Comparison of ENCODE assay signal across 8 cellular contexts in the genomic region with DNA sequence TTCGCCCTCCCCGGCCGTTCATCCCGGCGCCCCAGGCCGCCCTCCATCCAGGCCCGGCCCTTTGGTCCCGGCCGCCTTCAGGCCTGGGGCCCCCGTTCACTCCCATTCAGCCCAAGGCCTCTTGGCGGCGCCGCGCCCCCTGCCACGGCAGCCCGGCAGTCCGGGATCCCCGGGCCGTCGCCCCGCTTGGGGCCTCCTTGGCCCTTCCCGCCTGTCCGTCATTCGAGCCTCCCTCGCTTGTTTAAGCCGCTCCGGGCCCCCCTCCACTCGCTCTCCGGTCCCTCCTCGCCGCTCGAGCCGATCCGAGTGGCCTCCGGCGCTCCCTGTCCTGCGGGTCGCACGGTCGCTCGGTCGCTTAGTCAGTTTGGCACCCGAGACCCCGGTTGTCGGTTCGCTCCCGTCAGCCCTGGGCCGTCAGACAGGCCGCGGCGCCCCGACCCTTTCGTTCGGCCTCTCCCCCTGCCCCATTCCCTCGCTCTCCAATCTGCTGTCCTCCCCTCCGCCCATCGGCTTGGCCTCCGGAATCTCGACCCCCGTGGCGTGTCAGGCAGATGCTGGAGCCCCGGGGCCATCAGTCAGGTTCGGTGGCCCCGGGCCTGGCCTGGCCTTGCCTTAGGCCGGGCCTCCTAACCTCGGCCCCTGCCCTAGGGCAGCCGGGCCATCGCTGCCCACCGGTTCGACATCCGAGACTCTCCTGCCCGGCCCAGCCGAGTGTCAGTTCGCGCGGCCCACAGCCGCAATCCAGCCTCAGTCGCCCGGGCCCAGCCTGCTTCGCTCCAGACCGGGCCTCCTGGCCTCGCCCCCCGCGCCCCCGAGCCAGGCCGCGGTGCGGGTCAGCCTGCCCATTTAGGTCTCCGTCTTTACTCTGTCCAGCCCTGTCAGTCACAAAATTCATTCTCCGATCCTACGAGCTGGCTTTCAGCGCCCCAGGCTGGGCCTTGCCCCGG. TPM values are rescaled to one million over a fixed set of nuclear protein-coding genes. Genes with fewer than 3 reads are reported as not detected.
A peak's percentile ranks its signal among the peaks of the same experiment; 100 is the strongest.
DNase-seq lines count a peak whose midpoint lies in the region; ATAC-seq and TF ChIP-seq lines count a peak whose summit lies in the region.

No MANE protein-coding gene starts in this region.

- H3K9me3 ChIP-seq in SK-N-MC (ENCODE audit: low read depth, low read length) = no peaks in the 10 kb centered on the region
- no peaks in the 10 kb centered on the region for H3K9me3 ChIP-seq in adipocyte (ENCODE audit: control insufficient read depth, low read length)
- no peaks in the 10 kb centered on the region for H3K9me3 ChIP-seq in heart right ventricle

- H3K27ac ChIP-seq in SK-N-MC = peak overlapping the region; percentile 88
- H3K27ac ChIP-seq in heart right ventricle = peak overlapping the region; percentile 95 to 99 (median 98)

- H3K4me1 ChIP-seq in adipocyte (ENCODE audit: control insufficient read depth, insufficient read depth, low read length) (peaks cover 42% of the 10 kb centered on the region), heart right ventricle (peaks cover 13 to 72% (median 60%) of the 10 kb centered on the region in 9 donors)

- H3K4me3 ChIP-seq in AG09309 (ENCODE audit: control insufficient read depth, low read depth, low read length) = peak overlapping the region; percentile 89
- H3K4me3 ChIP-seq in SK-N-MC = peak overlapping the region; percentile 99
- H3K4me3 ChIP-seq in adipocyte (ENCODE audit: low read length) = peak overlapping the region; percentile 97
- peak overlapping the region; percentile 76 to 98 (median 90) for H3K4me3 ChIP-seq in heart right ventricle

- H3K27me3 ChIP-seq in adipocyte (replicated peaks; ENCODE audit: control insufficient read depth, insufficient read depth, low read length) = no peaks in the 10 kb centered on the region
- H3K27me3 ChIP-seq in heart right ventricle = no peaks in the 10 kb centered on the region

- WGBS in heart right ventricle, 2 donors = 0% methylated on average over 92 to 93 of the region's 93 CpGs

- H3K36me3 ChIP-seq in SK-N-MC (ENCODE audit: insufficient read depth, low read length) = peaks cover 29% of the 10 kb centered on the region
- H3K36me3 ChIP-seq in adipocyte (ENCODE audit: control insufficient read depth, insufficient read depth, low read length, severe bottlenecking) = peaks cover 10% of the 10 kb centered on the region
- H3K36me3 ChIP-seq in heart right ventricle = peaks cover 0 to 20% (median 12%) of the 10 kb centered on the region in 9 donors

- TF ChIP-seq CTCF in AG09309 (IDR thresholded peaks at IDR 0.05; ENCODE audit: control insufficient read depth, insufficient read depth, low read depth, low read length, missing control alignments) (no peak), heart right ventricle (IDR thresholded peaks at IDR 0.05) (peak in 6 of 9 donors; percentile 7 to 40 (median 32))

- ATAC-seq in GM18867 (IDR thresholded peaks at IDR 0.05; ENCODE audit: unreplicated experiment) = peak; percentile 36
- peak; percentile 38 for ATAC-seq in HG03196 (IDR thresholded peaks at IDR 0.05; ENCODE audit: unreplicated experiment)
- ATAC-seq in heart right ventricle = peak; percentile 4 to 59 (median 19)

- intact Hi-C loops in heart right ventricle (cut with DNase I) = loop anchor here in 7 of 10 donors (2.0 to 5.0 kb wide), 4 partner anchors 38 to 56 kb away; partner anchors contain the start of genes NSUN4 (in 7 of the 7) and RAD54L (in 3 of the 7)
- intact Hi-C loops in posterior cingulate gyrus (cut with DNase I) = loop anchor here (2.0 kb wide), 2 partner anchors 38 to 56 kb away; partner anchors contain the start of genes NSUN4 and RAD54L

- DNase-seq in AG09309 (ENCODE audit: low read depth) = no peak
- DNase-seq in SK-N-MC (ENCODE audit: low read depth, low spot score) = no peak
- DNase-seq in adipocyte (ENCODE audit: low read depth) = peak; percentile 61
- DNase-seq in heart right ventricle = peak; percentile 42
- DNase-seq in posterior cingulate gyrus = peak; percentile 22 to 92 (median 38)
- no peak for DNase-seq in OCI-M2 (lab: John Stamatoyannopoulos, UW; ENCODE audit: unreplicated experiment)

- peak overlapping the region; percentile 100 for H3K9ac ChIP-seq in SK-N-MC (ENCODE audit: insufficient read length)
- H3K9ac ChIP-seq in adipocyte (ENCODE audit: low read length) = peak overlapping the region; percentile 100

RNA-seq across cellular contexts. Expression of gene LRRC41, which starts 1.1 kb away (rescaled TPM):
- total RNA-seq in heart right ventricle = 10 to 100 TPM; 36.7 to 52.5 (median 43.6) TPM
- 10 to 100 TPM; 15.4 to 23.1 TPM for polyA plus RNA-seq in heart right ventricle

RNA-seq across cellular contexts. Expression of gene UQCRH, which starts 1.1 kb away (rescaled TPM):
- total RNA-seq in heart right ventricle = 1,000 to 10,000 TPM in 5 of 10 donors, 100 to 1,000 TPM in 5; 759 to 1,195 (median 1,005) TPM
- 1,000 to 10,000 TPM in 1 of 2 donors, 100 to 1,000 TPM in 1; 819 to 1,588 TPM for polyA plus RNA-seq in heart right ventricle

RNA-seq across cellular contexts. Expression of gene NSUN4, which starts 38.2 kb away (rescaled TPM):
- total RNA-seq in heart right ventricle = 10 to 100 TPM; 12.5 to 18.7 (median 16.5) TPM
- polyA plus RNA-seq in heart right ventricle = 1 to 10 TPM; 9.6 to 9.9 TPM

RNA-seq across cellular contexts. Expression of gene RAD54L, which starts 54.8 kb away (rescaled TPM):
- total RNA-seq in heart right ventricle = 1 to 10 TPM in 3 of 10 donors, under 1 TPM in 6, not detected in 1; 0.42 to 2.8 (median 0.68) TPM
- 1 to 10 TPM in 1 of 2 donors, under 1 TPM in 1; 0.35 to 1.0 TPM for polyA plus RNA-seq in heart right ventricle

Comparison
In these comparisons a context has a peak if more than half of its experiments do, and no peak if none do; other contexts are left out.
1. DNase-seq: peak in adipocyte (single experiment), heart right ventricle (2 of 2) and posterior cingulate gyrus (10 of 10); none in AG09309 (single experiment), SK-N-MC (single experiment) and OCI-M2 (single experiment).
2. Peak in every context shown above with its lines, with median percentiles within 50 percentile points of each other: H3K4me3 ChIP-seq and ATAC-seq.